ENCODE assay signal across 9 cellular contexts in the genomic region with DNA sequence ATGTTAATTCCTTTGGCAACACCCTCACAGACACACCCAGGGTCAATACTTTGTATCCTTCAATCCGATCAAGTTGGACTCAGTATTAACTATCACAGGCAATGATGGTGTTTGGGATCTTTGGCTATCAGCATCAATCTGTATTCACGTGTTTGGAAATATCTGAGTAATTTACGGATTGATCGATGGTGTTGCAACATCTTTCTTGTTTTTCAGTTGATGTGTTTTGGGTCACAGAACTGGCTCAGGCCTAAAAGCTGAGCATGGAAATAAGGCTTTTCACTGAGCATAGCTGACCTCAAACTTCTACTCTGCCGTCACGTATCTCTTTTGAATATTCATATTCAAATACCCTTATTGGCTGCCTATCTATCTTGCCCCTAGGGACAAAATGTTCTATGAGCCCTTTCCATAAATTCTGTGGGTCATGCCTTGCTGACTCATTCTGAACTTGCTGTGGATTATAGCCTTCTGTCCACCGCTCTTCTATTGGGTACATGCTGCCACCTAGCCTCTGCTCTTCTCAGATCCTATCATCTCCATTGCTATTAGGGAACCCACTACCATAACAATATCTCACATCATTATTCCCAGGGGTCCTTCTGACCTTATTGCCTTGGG.
DNase-seq lines count a peak whose midpoint lies in the region; ATAC-seq, FAIRE-seq and TF ChIP-seq lines count a peak whose summit lies in the region.
"Had no signal": no experiment of that assay in that cellular context is flagged by ENCODE, and none has a peak within 500 bp of the region (broad histone marks: within the 10 kb centered on the region; RNA-seq: fewer than 3 reads in every experiment).

No MANE protein-coding gene starts in this region.

- WGBS in mesenchymal stem cell: 90% methylated on average over 7 of the region's 7 CpGs

- H3K9me3 Mint-ChIP-seq in Calu3 (ENCODE audit: low read depth, unreplicated experiment): no peaks in the 10 kb centered on the region
- no peaks in the 10 kb centered on the region for H3K9me3 Mint-ChIP-seq in astrocyte (ENCODE audit: unreplicated experiment)
- H3K9me3 Mint-ChIP-seq: central memory CD8-positive, alpha-beta T cell had no signal

- H4K8ac ChIP-seq in mesenchymal stem cell (ENCODE audit: low read length): no peak overlapping the region

- no peak overlapping the region for H2BK120ac ChIP-seq in mesenchymal stem cell (ENCODE audit: low read depth, low read length)

- H3K27me3 ChIP-seq in Karpas-422 (ENCODE audit: low read length) (peaks cover 3% of the 10 kb centered on the region; the same call in 1 of the 2 replicates), astrocyte (ENCODE audit: insufficient read depth, low read length) (no peaks in the 10 kb centered on the region), mesenchymal stem cell (ENCODE audit: control insufficient read depth in 1 of 2, insufficient read depth in 1 of 2, low read length in 2 of 2) (no peaks in the 10 kb centered on the region)

- H3K4me3 Mint-ChIP-seq in Calu3 (ENCODE audit: low read depth, unreplicated experiment) (no peak overlapping the region), astrocyte (ENCODE audit: unreplicated experiment) (no peak overlapping the region)
- H3K4me3 Mint-ChIP-seq: central memory CD8-positive, alpha-beta T cell had no signal

- H3K27me3 Mint-ChIP-seq in Calu3 (ENCODE audit: unreplicated experiment) (no peaks in the 10 kb centered on the region), astrocyte (ENCODE audit: low read depth, unreplicated experiment) (peaks cover 5% of the 10 kb centered on the region)

- H3K79me1 ChIP-seq in mesenchymal stem cell (replicated peaks; ENCODE audit: low read length, poor library complexity, severe bottlenecking): no peaks in the 10 kb centered on the region

- H3K14ac ChIP-seq in mesenchymal stem cell (ENCODE audit: low read length in 2 of 2): no peak overlapping the region

- no peak overlapping the region for H3K23ac ChIP-seq in mesenchymal stem cell (ENCODE audit: low read length in 2 of 2)

- H2BK15ac ChIP-seq in mesenchymal stem cell (ENCODE audit: low read depth, poor library complexity, severe bottlenecking): no peak overlapping the region

- no peak overlapping the region for H2BK5ac ChIP-seq in mesenchymal stem cell (ENCODE audit: low read depth, low read length, poor library complexity, severe bottlenecking)

- no TSS peak for BruUV-seq in Calu3 (replicated peaks; lab: Mats Ljungman, UMichigan)

- H3K9me2 ChIP-seq in Karpas-422 (replicated peaks; ENCODE audit: insufficient read depth, low read length): no peaks in the 10 kb centered on the region

- H3K4me1 Mint-ChIP-seq in Calu3 (ENCODE audit: low read depth, unreplicated experiment) (peaks cover 6% of the 10 kb centered on the region), astrocyte (ENCODE audit: low read depth, unreplicated experiment) (no peaks in the 10 kb centered on the region)
- H3K4me1 Mint-ChIP-seq: central memory CD8-positive, alpha-beta T cell had no signal

- no peak overlapping the region for H2AFZ ChIP-seq in Karpas-422 (ENCODE audit: low read length)
- no peak overlapping the region for H2AFZ ChIP-seq in astrocyte (ENCODE audit: low read depth, low read length)
- H2AFZ ChIP-seq in mesenchymal stem cell (ENCODE audit: low read depth, low read length): no peak overlapping the region

- peak; percentile 67 for FAIRE-seq in astrocyte (lab: Jason Lieb, UNC)

- no peaks in the 10 kb centered on the region for H4K20me1 ChIP-seq in Karpas-422 (ENCODE audit: insufficient read depth, low read depth, low read length)
- no peaks in the 10 kb centered on the region for H4K20me1 ChIP-seq in astrocyte (ENCODE audit: insufficient read depth, low read length)

- no peak overlapping the region for H3K9ac ChIP-seq in Karpas-422 (ENCODE audit: low read length)
- no peak overlapping the region for H3K9ac ChIP-seq in astrocyte (ENCODE audit: low read length)
- H3K9ac ChIP-seq in mesenchymal stem cell (ENCODE audit: low read length): peak overlapping the region; percentile 37

- H3K27ac Mint-ChIP-seq in Calu3 (ENCODE audit: unreplicated experiment): no peak overlapping the region
- peak overlapping the region; percentile 7 for H3K27ac Mint-ChIP-seq in astrocyte (ENCODE audit: unreplicated experiment)

- ATAC-seq in GM21360 (IDR thresholded peaks at IDR 0.05; ENCODE audit: unreplicated experiment) (no peak), HG03175 (IDR thresholded peaks at IDR 0.05; ENCODE audit: unreplicated experiment) (no peak)

- H3K4me3 ChIP-seq in Karpas-422 (ENCODE audit: low read length) (no peak overlapping the region), astrocyte (ENCODE audit: insufficient read depth, low read depth, low read length) (no peak overlapping the region), mesenchymal stem cell (ENCODE audit: insufficient read depth in 1 of 2, low read depth in 1 of 2, low read length in 2 of 2) (no peak overlapping the region)

- intact Hi-C loops in Calu3 (cut with micrococcal nuclease; ENCODE audit: unreplicated experiment): no loop called here

- CTCF ChIA-PET in Calu3 (lab: Charles Lee): no interaction called here

- no peak overlapping the region for H3K4me2 ChIP-seq in Karpas-422 (ENCODE audit: low read depth, low read length, poor library complexity, severe bottlenecking)
- H3K4me2 ChIP-seq in astrocyte (ENCODE audit: low read length): no peak overlapping the region
- no peak overlapping the region for H3K4me2 ChIP-seq in mesenchymal stem cell (ENCODE audit: low read length, poor library complexity, severe bottlenecking)

- H2BK12ac ChIP-seq in mesenchymal stem cell (ENCODE audit: low read length in 2 of 2): no peak overlapping the region

- H3K4ac ChIP-seq in mesenchymal stem cell (ENCODE audit: low read depth in 1 of 2, low read length in 2 of 2): no peak overlapping the region

- H2AK5ac ChIP-seq in mesenchymal stem cell (ENCODE audit: low read length, severe bottlenecking): no peak overlapping the region

- DNase-seq in Calu3 (peak; percentile 13), Karpas-422 (peak; percentile 48), astrocyte (ENCODE audit: low read depth) (peak; percentile 21), mesenchymal stem cell (peak; percentile 39)
- no peak for DNase-seq in effector CD4-positive, alpha-beta T cell
- DNase-seq in activated T-cell treated with anti-CD3 and anti-CD28 coated beads, Interleukin-2, amount 50 U/mL, for 48 hours: no peak

- no peak overlapping the region for H4K91ac ChIP-seq in mesenchymal stem cell (ENCODE audit: low read length)

- H3K4me1 ChIP-seq in Karpas-422 (ENCODE audit: low read length) (no peaks in the 10 kb centered on the region), astrocyte (ENCODE audit: insufficient read depth, low read length) (peaks cover 5% of the 10 kb centered on the region), mesenchymal stem cell (ENCODE audit: control insufficient read depth, insufficient read depth, low read depth, low read length) (no peaks in the 10 kb centered on the region)

- H3K36me3 Mint-ChIP-seq in Calu3 (ENCODE audit: insufficient read depth, unreplicated experiment): no peaks in the 10 kb centered on the region
- no peaks in the 10 kb centered on the region for H3K36me3 Mint-ChIP-seq in astrocyte (ENCODE audit: low read depth, unreplicated experiment)

- no peak for TF ChIP-seq CTCF in Calu3 (IDR thresholded peaks at IDR 0.05; ENCODE audit: unreplicated experiment)
- no peak for TF ChIP-seq CTCF in astrocyte (IDR thresholded peaks at IDR 0.05; ENCODE audit: insufficient read depth, low read depth, low read length)

- H3K36me3 ChIP-seq in Karpas-422 (ENCODE audit: insufficient read depth, low read length): no peaks in the 10 kb centered on the region
- no peaks in the 10 kb centered on the region for H3K36me3 ChIP-seq in astrocyte (ENCODE audit: insufficient read depth, low read length)
- no peaks in the 10 kb centered on the region for H3K36me3 ChIP-seq in mesenchymal stem cell (ENCODE audit: control insufficient read depth in 1 of 2, insufficient read depth in 2 of 2, low read depth in 1 of 2, low read length in 2 of 2)

- H3K79me2 ChIP-seq in Karpas-422 (ENCODE audit: low read length) (no peaks in the 10 kb centered on the region), astrocyte (ENCODE audit: insufficient read depth, low read length) (no peaks in the 10 kb centered on the region)

- no peak overlapping the region for H3K27ac ChIP-seq in Karpas-422 (ENCODE audit: low read length)
- no peak overlapping the region for H3K27ac ChIP-seq in astrocyte (ENCODE audit: low read depth, low read length)
- H3K27ac ChIP-seq in mesenchymal stem cell (ENCODE audit: low read length, poor library complexity, severe bottlenecking): no peak overlapping the region

- no peaks in the 10 kb centered on the region for H3K9me3 ChIP-seq in Karpas-422 (ENCODE audit: low read length)
- H3K9me3 ChIP-seq in astrocyte (ENCODE audit: insufficient read depth, low read depth, low read length): no peaks in the 10 kb centered on the region
- H3K9me3 ChIP-seq in mesenchymal stem cell (ENCODE audit: control insufficient read depth, low read length): no peaks in the 10 kb centered on the region

- no peak overlapping the region for H3K18ac ChIP-seq in mesenchymal stem cell (ENCODE audit: low read depth in 1 of 2, low read length in 2 of 2)

Comparison
In these comparisons a context has a peak if more than half of its experiments do, and no peak if none do; other contexts are left out.
1. DNase-seq: peak in Calu3 (single experiment), Karpas-422 (single experiment), astrocyte (single experiment) and mesenchymal stem cell (single experiment); none in effector CD4-positive, alpha-beta T cell (single experiment) and activated T-cell treated with anti-CD3 and anti-CD28 coated beads, Interleukin-2, amount 50 U/mL, for 48 hours (0 of 2).